9 cellular contexts compared by ENCODE assay signal in genomic region chr11:55819330-55819729, GRCh38. TPM values are rescaled to one million over a fixed set of nuclear protein-coding genes. Genes with fewer than 3 reads are reported as not detected.
"Had no signal": no experiment of that assay in that cellular context is flagged by ENCODE, and none has a peak within 500 bp of the region (broad histone marks: within the 10 kb centered on the region; RNA-seq: fewer than 3 reads in every experiment).

Gene OR5D18 (plus strand): TSS chr11:55819630. CDS start chr11:55819630, 0 bp downstream.

- DNase-seq: GDM1, GF-D8 had no signal

- FAIRE-seq: G401.6, GM12878, GM12891, GM12892, GM18507, GM19239 had no signal

- H3K4me3 ChIP-seq: GM12878 had no signal

- ATAC-seq: GM12878 had no signal

RNA-seq across cellular contexts. Expression of gene OR5D18, which starts in this region (rescaled TPM):
- total RNA-seq: G401, GM12878 had no signal
- polyA plus RNA-seq: GM12878 had no signal
